ENCODE assay signal across 11 cellular contexts in the genomic region with DNA sequence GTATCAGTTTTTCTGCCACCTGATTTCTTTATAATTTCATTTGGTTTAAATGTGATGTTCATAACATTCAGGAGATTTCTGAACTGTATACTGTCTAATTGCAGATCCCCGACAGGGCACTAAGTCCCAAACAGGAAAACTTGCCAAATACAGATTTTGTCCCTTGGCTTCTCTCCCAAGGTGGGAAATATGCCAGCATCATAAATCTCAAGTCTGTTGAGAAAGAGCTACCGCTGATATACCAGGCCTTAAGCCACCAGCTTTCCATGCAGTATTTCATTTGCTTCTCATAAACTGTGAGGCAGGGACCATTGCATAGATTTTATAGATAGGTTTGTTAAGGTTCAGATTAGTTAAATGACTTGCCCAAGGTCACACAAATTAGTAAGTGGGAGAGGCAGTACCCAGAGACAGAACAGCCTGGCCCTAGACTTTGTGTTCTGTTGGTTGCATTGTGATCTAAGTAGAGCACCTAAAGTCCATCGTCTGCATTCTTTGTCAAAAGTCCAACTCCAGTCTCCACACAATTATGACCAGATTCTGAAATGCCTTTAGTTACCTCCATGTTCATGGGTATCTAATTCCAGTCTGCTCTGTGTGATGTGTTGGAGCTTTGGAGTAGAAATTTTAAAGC. TPM values are rescaled to one million over a fixed set of nuclear protein-coding genes. Genes with fewer than 3 reads are reported as not detected.
DNase-seq lines count a peak whose midpoint lies in the region; ATAC-seq, FAIRE-seq and TF ChIP-seq lines count a peak whose summit lies in the region.
"Had no signal": no experiment of that assay in that cellular context is flagged by ENCODE, and none has a peak within 500 bp of the region (broad histone marks: within the 10 kb centered on the region; RNA-seq: fewer than 3 reads in every experiment).

No MANE protein-coding gene starts in this region.

- no peak for TF ChIP-seq EP300 in neural cell (conservative IDR thresholded peaks at IDR 0.05; ENCODE audit: poor library complexity, severe bottlenecking)

- no peak overlapping the region for H3K4me2 ChIP-seq in neural cell (ENCODE audit: low read length)

- H3K9ac ChIP-seq in neural cell (ENCODE audit: low read length) = no peak overlapping the region
- H3K9ac ChIP-seq: BLaER1 treated with 17β-estradiol and CSF1 and Interleukin-3, amounts not matched to agents 10 nM and 100 nM had no signal

- no peak overlapping the region for H3K4me3 ChIP-seq in neural cell (ENCODE audit: low read length)
- H3K4me3 ChIP-seq: BLaER1 treated with 17β-estradiol and CSF1 and Interleukin-3, amounts not matched to agents 10 nM and 100 nM had no signal

- DNase-seq in AG08396 (ENCODE audit: low spot score) (peak; percentile 23), NCI-H2081 (lab: John Stamatoyannopoulos, UW) (peak; percentile 39 to 78), fibroblast of gingiva (ENCODE audit: low read depth) (peak; percentile 70), frontal cortex (ENCODE audit: low spot score in 2 of 2) (no peak), NAMALWA (ENCODE audit: low spot score) (no peak), T1000 (lab: John Stamatoyannopoulos, UW) (no peak)
- DNase-seq: activated T-cell treated with anti-CD3 and anti-CD28 coated beads, Interleukin-2, amount 50 U/mL, for 24 hours; erythroblast had no signal

- H3K27me3 ChIP-seq in neural cell (ENCODE audit: insufficient read depth, low read depth, low read length) = no peaks in the 10 kb centered on the region
- H3K27me3 ChIP-seq: BLaER1 treated with 17β-estradiol and CSF1 and Interleukin-3, amounts not matched to agents 10 nM and 100 nM had no signal

- no peaks in the 10 kb centered on the region for H3F3A ChIP-seq in neural cell (ENCODE audit: insufficient read depth, low read length, poor library complexity, severe bottlenecking)

- H3K36me3 ChIP-seq in neural cell (ENCODE audit: insufficient read depth, low read length) = no peaks in the 10 kb centered on the region

- H4K20me1 ChIP-seq in neural cell (ENCODE audit: insufficient read depth) = no peaks in the 10 kb centered on the region

- no peak overlapping the region for H2AFZ ChIP-seq in neural cell (ENCODE audit: low read depth, low read length)

- H3K27ac ChIP-seq in neural cell (ENCODE audit: low read length) = peak overlapping the region; percentile 30
- H3K27ac ChIP-seq: BLaER1 treated with 17β-estradiol and CSF1 and Interleukin-3, amounts not matched to agents 10 nM and 100 nM had no signal

- ATAC-seq in HG02610 (IDR thresholded peaks at IDR 0.05; ENCODE audit: unreplicated experiment) = no peak

- TF ChIP-seq RAD21 in neural cell (conservative IDR thresholded peaks at IDR 0.05) = no peak

- H3K79me2 ChIP-seq in neural cell (replicated peaks; ENCODE audit: insufficient read depth, low read length) = no peaks in the 10 kb centered on the region

- H3K9me3 ChIP-seq in neural cell (ENCODE audit: low read length) = no peaks in the 10 kb centered on the region
- H3K9me3 ChIP-seq: BLaER1 treated with 17β-estradiol and CSF1 and Interleukin-3, amounts not matched to agents 10 nM and 100 nM had no signal

- TF ChIP-seq CTCF in neural cell (IDR thresholded peaks at IDR 0.05; ENCODE audit: poor library complexity, severe bottlenecking) = no peak

- FAIRE-seq in frontal cortex (lab: Jason Lieb, UNC) = no peak

- no peaks in the 10 kb centered on the region for H3K9me2 ChIP-seq in neural cell (ENCODE audit: insufficient read depth, low read length)

TF ChIP-seq in neural cell, 6 proteins besides CTCF, POLR2A, EP300 and RAD21:
- TF ChIP-seq EZH2 (IDR thresholded peaks at IDR 0.05; ENCODE audit: borderline replicate concordance, insufficient read depth, low read length, poor library complexity, severe bottlenecking) (no peak), TAF1 (IDR thresholded peaks at IDR 0.05; ENCODE audit: low read depth) (no peak), SMC3 (conservative IDR thresholded peaks at IDR 0.05; ENCODE audit: poor library complexity) (no peak), POLR2AphosphoS5 (IDR thresholded peaks at IDR 0.05) (no peak), MXI1 (conservative IDR thresholded peaks at IDR 0.05; ENCODE audit: poor library complexity, severe bottlenecking) (no peak)
- TF ChIP-seq, protein P1, sequence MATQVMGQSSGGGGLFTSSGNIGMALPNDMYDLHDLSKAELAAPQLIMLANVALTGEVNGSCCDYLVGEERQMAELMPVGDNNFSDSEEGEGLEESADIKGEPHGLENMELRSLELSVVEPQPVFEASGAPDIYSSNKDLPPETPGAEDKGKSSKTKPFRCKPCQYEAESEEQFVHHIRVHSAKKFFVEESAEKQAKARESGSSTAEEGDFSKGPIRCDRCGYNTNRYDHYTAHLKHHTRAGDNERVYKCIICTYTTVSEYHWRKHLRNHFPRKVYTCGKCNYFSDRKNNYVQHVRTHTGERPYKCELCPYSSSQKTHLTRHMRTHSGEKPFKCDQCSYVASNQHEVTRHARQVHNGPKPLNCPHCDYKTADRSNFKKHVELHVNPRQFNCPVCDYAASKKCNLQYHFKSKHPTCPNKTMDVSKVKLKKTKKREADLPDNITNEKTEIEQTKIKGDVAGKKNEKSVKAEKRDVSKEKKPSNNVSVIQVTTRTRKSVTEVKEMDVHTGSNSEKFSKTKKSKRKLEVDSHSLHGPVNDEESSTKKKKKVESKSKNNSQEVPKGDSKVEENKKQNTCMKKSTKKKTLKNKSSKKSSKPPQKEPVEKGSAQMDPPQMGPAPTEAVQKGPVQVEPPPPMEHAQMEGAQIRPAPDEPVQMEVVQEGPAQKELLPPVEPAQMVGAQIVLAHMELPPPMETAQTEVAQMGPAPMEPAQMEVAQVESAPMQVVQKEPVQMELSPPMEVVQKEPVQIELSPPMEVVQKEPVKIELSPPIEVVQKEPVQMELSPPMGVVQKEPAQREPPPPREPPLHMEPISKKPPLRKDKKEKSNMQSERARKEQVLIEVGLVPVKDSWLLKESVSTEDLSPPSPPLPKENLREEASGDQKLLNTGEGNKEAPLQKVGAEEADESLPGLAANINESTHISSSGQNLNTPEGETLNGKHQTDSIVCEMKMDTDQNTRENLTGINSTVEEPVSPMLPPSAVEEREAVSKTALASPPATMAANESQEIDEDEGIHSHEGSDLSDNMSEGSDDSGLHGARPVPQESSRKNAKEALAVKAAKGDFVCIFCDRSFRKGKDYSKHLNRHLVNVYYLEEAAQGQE (IDR thresholded peaks at IDR 0.05; ENCODE audit: borderline replicate concordance) = no peak

RNA-seq across cellular contexts. Expression of a gene that starts 16.2 kb away (rescaled TPM):
- 2.2 and 7.2 TPM in 2 replicates for polyA plus RNA-seq in neural cell
- polyA minus RNA-seq in neural cell = 16.8 and 19.0 TPM in 2 replicates
- 28.9 TPM for total RNA-seq in frontal cortex

Comparison
In these comparisons a context has a peak if more than half of its experiments do, and no peak if none do; other contexts are left out.
1. DNase-seq: peak in AG08396 (single experiment), NCI-H2081 (2 of 2) and fibroblast of gingiva (single experiment); none in frontal cortex (0 of 2), NAMALWA (single experiment) and T1000 (single experiment).